Comparison of ENCODE assay signal across 8 cellular contexts in genomic region chr3:56467108-56467507, GRCh38. TPM values are rescaled to one million over a fixed set of nuclear protein-coding genes. Genes with fewer than 3 reads are reported as not detected.
DNase-seq lines count a peak whose midpoint lies in the region; ATAC-seq and TF ChIP-seq lines count a peak whose summit lies in the region.

No MANE protein-coding gene starts in this region.

- H3K79me2 ChIP-seq in neural progenitor cell (ENCODE audit: low read depth): peaks cover 18% of the 10 kb centered on the region

- H3K27ac Mint-ChIP-seq in activated T-helper 17 cell treated with anti-CD3 and anti-CD28 coated beads, Interleukin-2, amount 50 U/mL, for 72 hours: no peak overlapping the region
- H3K27ac Mint-ChIP-seq in neural progenitor cell: peak overlapping the region; percentile 74

- no peak overlapping the region for H3K9ac ChIP-seq in neural progenitor cell

- no peaks in the 10 kb centered on the region for H3K9me3 ChIP-seq in gastroesophageal sphincter
- no peaks in the 10 kb centered on the region for H3K9me3 ChIP-seq in neural progenitor cell (ENCODE audit: low read depth)
- H3K9me3 ChIP-seq in upper lobe of left lung: no peaks in the 10 kb centered on the region

- peaks cover 0 to 21% (median 8%) of the 10 kb centered on the region in 3 donors for H3K4me1 ChIP-seq in gastroesophageal sphincter
- H3K4me1 ChIP-seq in neural progenitor cell: peaks cover 5% of the 10 kb centered on the region
- peaks cover 5 to 14% (median 6%) of the 10 kb centered on the region in 4 donors for H3K4me1 ChIP-seq in upper lobe of left lung

- H3K36me3 Mint-ChIP-seq in activated T-helper 17 cell treated with anti-CD3 and anti-CD28 coated beads, Interleukin-2, amount 50 U/mL, for 72 hours (ENCODE audit: low read depth): no peaks in the 10 kb centered on the region
- peaks cover 2% of the 10 kb centered on the region for H3K36me3 Mint-ChIP-seq in neural progenitor cell

- H2AFZ ChIP-seq in neural progenitor cell (replicated peaks): peak overlapping the region; percentile 98

- H3K27ac ChIP-seq in gastroesophageal sphincter (no peak overlapping the region), neural progenitor cell (no peak overlapping the region), upper lobe of left lung (no peak overlapping the region)

- H3K4me3 Mint-ChIP-seq in activated T-helper 17 cell treated with anti-CD3 and anti-CD28 coated beads, Interleukin-2, amount 50 U/mL, for 72 hours: peak overlapping the region; percentile 60
- peak overlapping the region; percentile 98 for H3K4me3 Mint-ChIP-seq in neural progenitor cell

- 3 to 4% methylated on average over 5 to 14 of the region's 14 CpGs for WGBS in gastroesophageal sphincter (ENCODE audit: low coverage in 1 of 2), 2 donors
- 1 to 3% methylated on average over 14 of the region's 14 CpGs for WGBS in upper lobe of left lung, 2 donors

- TF ChIP-seq CTCF in gastroesophageal sphincter (IDR thresholded peaks at IDR 0.05) (no peak), neural progenitor cell (IDR thresholded peaks at IDR 0.05) (no peak), upper lobe of left lung (IDR thresholded peaks at IDR 0.05) (no peak)

- peaks cover 20% of the 10 kb centered on the region for H4K20me1 ChIP-seq in neural progenitor cell (ENCODE audit: low read depth)

- TF ChIP-seq EP300 in gastroesophageal sphincter (IDR thresholded peaks at IDR 0.05) (no peak), upper lobe of left lung (IDR thresholded peaks at IDR 0.05) (no peak)

- peaks cover 59% of the 10 kb centered on the region for H3K27me3 Mint-ChIP-seq in activated T-helper 17 cell treated with anti-CD3 and anti-CD28 coated beads, Interleukin-2, amount 50 U/mL, for 72 hours
- H3K27me3 Mint-ChIP-seq in neural progenitor cell (ENCODE audit: insufficient read depth, low read depth): peaks cover 4% of the 10 kb centered on the region

- H3K4me3 ChIP-seq in gastroesophageal sphincter (peak overlapping the region; percentile 11 to 55), neural progenitor cell (peak overlapping the region; percentile 82), upper lobe of left lung (peak overlapping the region; percentile 6 to 58 (median 52))

- DNase-seq in activated gamma-delta T cell treated with Interleukin-2 at 50 U/mL for 16 hours (peak; percentile 4), activated gamma-delta T cell (lab: John Stamatoyannopoulos, UW) (no peak), NCI-H2107 (lab: John Stamatoyannopoulos, UW) (peak; percentile 25), neural progenitor cell (ENCODE audit: low spot score) (peak; percentile 96), upper lobe of left lung (peak in 1 of 2 donors; percentile 86), GM19240 (ENCODE audit: insufficient read length, low spot score) (no peak)

- H3F3A ChIP-seq in neural progenitor cell (ENCODE audit: low read depth): peaks cover 8% of the 10 kb centered on the region

- H3K36me3 ChIP-seq in gastroesophageal sphincter (no peaks in the 10 kb centered on the region), neural progenitor cell (no peaks in the 10 kb centered on the region), upper lobe of left lung (no peaks in the 10 kb centered on the region)

- ATAC-seq in activated T-helper 17 cell treated with anti-CD3 and anti-CD28 coated beads, Interleukin-2, amount 50 U/mL, for 72 hours (replicated peaks): peak; percentile 64
- no peak for ATAC-seq in gastroesophageal sphincter
- ATAC-seq in upper lobe of left lung (ENCODE audit: low FRiP score in 2 of 2): peak; percentile 51 to 86

- peaks cover 71% of the 10 kb centered on the region for H3K27me3 ChIP-seq in gastroesophageal sphincter
- H3K27me3 ChIP-seq in neural progenitor cell: no peaks in the 10 kb centered on the region
- peaks cover 0 to 11% (median 3%) of the 10 kb centered on the region in 4 donors for H3K27me3 ChIP-seq in upper lobe of left lung

- TF ChIP-seq POLR2A in gastroesophageal sphincter (IDR thresholded peaks at IDR 0.05) (no peak), upper lobe of left lung (IDR thresholded peaks at IDR 0.05) (no peak)

- H3K4me1 Mint-ChIP-seq in activated T-helper 17 cell treated with anti-CD3 and anti-CD28 coated beads, Interleukin-2, amount 50 U/mL, for 72 hours: no peaks in the 10 kb centered on the region
- peaks cover 13% of the 10 kb centered on the region for H3K4me1 Mint-ChIP-seq in neural progenitor cell

- peak overlapping the region; percentile 92 for H3K4me2 ChIP-seq in neural progenitor cell

- H3K9me3 Mint-ChIP-seq in activated T-helper 17 cell treated with anti-CD3 and anti-CD28 coated beads, Interleukin-2, amount 50 U/mL, for 72 hours: no peaks in the 10 kb centered on the region
- H3K9me3 Mint-ChIP-seq in neural progenitor cell: no peaks in the 10 kb centered on the region

RNA-seq across cellular contexts. Expression of gene ERC2, which starts 1.2 kb away (rescaled TPM):
- total RNA-seq in activated T-helper 17 cell treated with anti-CD3 and anti-CD28 coated beads, Interleukin-2, amount 50 U/mL, for 72 hours: not detected
- 1 to 10 TPM in 3 of 4 donors, under 1 TPM in 1; 0.81 to 2.9 (median 1.6) TPM for total RNA-seq in gastroesophageal sphincter
- 20.6 and 24.8 TPM in 2 replicates for total RNA-seq in neural progenitor cell (ENCODE audit: low replicate concordance)
- total RNA-seq in upper lobe of left lung: 10 to 100 TPM in 1 of 6 donors, 1 to 10 TPM in 4, under 1 TPM in 1; 0.67 to 14.7 (median 1.3) TPM

Comparison
In these comparisons a context has a peak if more than half of its experiments do, and no peak if none do; other contexts are left out.
1. DNase-seq: peak in activated gamma-delta T cell treated with Interleukin-2 at 50 U/mL for 16 hours (single experiment), NCI-H2107 (single experiment) and neural progenitor cell (single experiment); none in activated gamma-delta T cell (single experiment) and GM19240 (single experiment).
2. Peak in every context shown above with its lines, with median percentiles within 50 percentile points of each other: H3K4me3 ChIP-seq.